In genomic region chr2:100178085-100178788, GRCh38 we compare ENCODE assay signal across 9 cellular contexts. TPM values are rescaled to one million over a fixed set of nuclear protein-coding genes. Genes with fewer than 3 reads are reported as not detected.
DNase-seq lines count a peak whose midpoint lies in the region; ATAC-seq and TF ChIP-seq lines count a peak whose summit lies in the region.
"Had no signal": no experiment of that assay in that cellular context is flagged by ENCODE, and none has a peak within 500 bp of the region (broad histone marks: within the 10 kb centered on the region; RNA-seq: fewer than 3 reads in every experiment).

No MANE protein-coding gene starts in this region.

- H3K27me3 Mint-ChIP-seq in CD14-positive monocyte (ENCODE audit: low read depth in 3 of 3) (peaks cover 0 to 1% (median 0%) of the 10 kb centered on the region in 3 donors), naive B cell (no peaks in the 10 kb centered on the region), immature natural killer cell (ENCODE audit: low read depth in 3 of 3) (peaks cover 0 to 2% (median 0%) of the 10 kb centered on the region in 3 donors)

- no peaks in the 10 kb centered on the region for H3K27me3 ChIP-seq in OCI-LY3 (ENCODE audit: low read depth, low read length)

- H2AFZ ChIP-seq in OCI-LY3 (ENCODE audit: low read depth, low read length) = peak overlapping the region; percentile 63

- no peak overlapping the region for H3K27ac ChIP-seq in OCI-LY3 (ENCODE audit: low read length)
- H3K27ac ChIP-seq: KMS-11 had no signal

- intact Hi-C loops in CD14-positive monocyte (cut with micrococcal nuclease) = loop anchor here (5.0 kb wide), 2 partner anchors 64 to 69 kb away; no protein-coding TSS in a partner anchor

- H3K36me3 ChIP-seq in OCI-LY3 (replicated peaks; ENCODE audit: low read depth, low read length) = no peaks in the 10 kb centered on the region

- no peaks in the 10 kb centered on the region for H3K9me3 ChIP-seq in OCI-LY3 (ENCODE audit: insufficient read depth, low read length)

- DNase-seq in CD14-positive monocyte (ENCODE audit: low spot score) = no peak
- DNase-seq in cardiac fibroblast (ENCODE audit: low read depth in 2 of 2) = peak; percentile 37 to 73
- DNase-seq in naive B cell = peak; percentile 22
- no peak for DNase-seq in D341Med (ENCODE audit: low spot score)
- DNase-seq in immature natural killer cell = no peak

- H3K9ac ChIP-seq in OCI-LY3 (ENCODE audit: low read length) = no peak overlapping the region
- H3K9ac ChIP-seq: KMS-11 had no signal

- H3K4me3 Mint-ChIP-seq in CD14-positive monocyte (peak overlapping the region in 1 of 2 donors; percentile 6), naive B cell (peak overlapping the region in 1 of 8 donors; percentile 33), immature natural killer cell (no peak overlapping the region)

- TF ChIP-seq CTCF in CD14-positive monocyte (IDR thresholded peaks at IDR 0.05) (peak; percentile 56), OCI-LY3 (IDR thresholded peaks at IDR 0.05; ENCODE audit: low read depth, low read length) (peak; percentile 65), cardiac fibroblast (IDR thresholded peaks at IDR 0.05; ENCODE audit: low read depth, low read length) (peak; percentile 53)

- peak overlapping the region; percentile 52 for H3K4me2 ChIP-seq in OCI-LY3 (ENCODE audit: low read length)
- H3K4me2 ChIP-seq: KMS-11 had no signal

- ATAC-seq in GM19351 (IDR thresholded peaks at IDR 0.05; ENCODE audit: unreplicated experiment) (peak; percentile 79), naive B cell (ENCODE audit: low read depth in 2 of 2) (peak; percentile 75 to 89), HG03571 (IDR thresholded peaks at IDR 0.05; ENCODE audit: unreplicated experiment) (no peak)

- peaks cover 47% of the 10 kb centered on the region for H3K4me1 ChIP-seq in OCI-LY3 (ENCODE audit: low read length)

- H3K4me3 ChIP-seq in OCI-LY3 (ENCODE audit: low read length) (peak overlapping the region; percentile 35), cardiac fibroblast (replicated peaks in 1 of 2; ENCODE audit: low read depth in 2 of 2, low read length in 2 of 2) (no peak overlapping the region)

- H3K36me3 Mint-ChIP-seq in CD14-positive monocyte = no peaks in the 10 kb centered on the region
- no peaks in the 10 kb centered on the region for H3K36me3 Mint-ChIP-seq in naive B cell
- H3K36me3 Mint-ChIP-seq in immature natural killer cell = no peaks in the 10 kb centered on the region

- H3K79me2 ChIP-seq in OCI-LY3 (ENCODE audit: low read length) = no peaks in the 10 kb centered on the region

- peak overlapping the region in 3 of 7 donors; percentile 28 to 77 (median 54) for H3K27ac Mint-ChIP-seq in CD14-positive monocyte
- H3K27ac Mint-ChIP-seq in naive B cell = peak overlapping the region in 1 of 6 donors; percentile 56
- H3K27ac Mint-ChIP-seq in immature natural killer cell = no peak overlapping the region

- peaks cover 0 to 6% (median 0%) of the 10 kb centered on the region in 7 donors for H3K9me3 Mint-ChIP-seq in CD14-positive monocyte
- H3K9me3 Mint-ChIP-seq in naive B cell = no peaks in the 10 kb centered on the region
- no peaks in the 10 kb centered on the region for H3K9me3 Mint-ChIP-seq in immature natural killer cell

- H4K20me1 ChIP-seq in OCI-LY3 (ENCODE audit: insufficient read depth, low read length) = no peaks in the 10 kb centered on the region

- H3K4me1 Mint-ChIP-seq in CD14-positive monocyte = peaks cover 26% of the 10 kb centered on the region
- peaks cover 22 to 31% (median 23%) of the 10 kb centered on the region in 3 donors for H3K4me1 Mint-ChIP-seq in naive B cell
- H3K4me1 Mint-ChIP-seq in immature natural killer cell = no peaks in the 10 kb centered on the region

RNA-seq across cellular contexts. Expression of gene AFF3, which starts 35.8 kb away (rescaled TPM):
- polyA plus RNA-seq in CD14-positive monocyte (under 1 TPM; 0.17 to 0.49 TPM), naive B cell (ENCODE audit: low read depth in 6 of 6) (100 to 1,000 TPM in 2 of 6 donors, 10 to 100 TPM in 4; 43.8 to 255 (median 96.8) TPM), immature natural killer cell (1 to 10 TPM; 1.4 to 7.4 (median 3.8) TPM)

Comparison
In these comparisons a context has a peak if more than half of its experiments do, and no peak if none do; other contexts are left out.
1. DNase-seq: peak in cardiac fibroblast (2 of 2) and naive B cell (single experiment); none in CD14-positive monocyte (single experiment), D341Med (single experiment) and immature natural killer cell (0 of 3).
2. RNA of gene AFF3, which starts 35.8 kb away (polyA plus RNA-seq): 43.8 to 255 TPM in naive B cell; 1.4 to 7.4 TPM in immature natural killer cell and 0.17 to 0.49 TPM in CD14-positive monocyte; every median in the first group is over 4 times any median in the second.
3. Peak in every context shown above with its lines, with median percentiles within 50 percentile points of each other: CTCF ChIP-seq.